In the genomic region with DNA sequence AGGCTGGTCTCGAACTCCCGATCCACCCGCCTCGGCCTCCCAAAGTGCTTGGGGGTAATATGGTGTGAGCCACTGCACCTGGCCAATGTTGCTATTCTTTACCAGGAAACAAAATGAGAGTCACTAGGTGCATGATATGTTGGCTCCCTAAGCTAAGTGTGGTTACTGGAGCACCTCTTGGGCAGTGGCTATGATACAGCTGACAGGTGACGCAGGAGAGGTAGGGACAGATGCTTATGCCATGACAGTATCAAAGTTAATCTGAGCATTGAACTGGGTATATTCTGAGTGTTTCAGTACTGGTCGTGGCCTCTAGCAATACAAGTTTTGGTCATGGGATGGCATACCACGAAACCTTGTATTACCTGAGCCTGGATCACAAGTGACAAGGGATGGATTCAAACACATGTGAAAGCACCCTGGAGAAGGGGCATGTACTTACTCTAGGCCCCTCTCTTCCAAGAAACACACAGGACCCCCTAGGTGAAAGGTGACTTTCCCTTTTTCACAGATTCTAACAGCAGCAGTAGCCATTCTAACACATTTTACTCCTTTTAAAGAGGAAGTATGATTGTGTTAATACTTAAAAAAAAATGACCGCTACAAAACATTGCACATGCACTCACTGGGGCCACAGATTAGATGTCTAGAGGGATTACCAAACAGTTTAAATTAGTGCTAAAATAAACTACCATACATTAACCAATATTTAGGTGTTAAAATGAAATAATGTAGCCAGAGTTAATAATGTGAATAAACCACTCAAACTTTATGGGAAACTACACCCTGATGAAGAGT, we compare ENCODE assay signal across 14 cellular contexts.
DNase-seq lines count a peak whose midpoint lies in the region; ATAC-seq and TF ChIP-seq lines count a peak whose summit lies in the region.
"Had no signal": no experiment of that assay in that cellular context is flagged by ENCODE, and none has a peak within 500 bp of the region (broad histone marks: within the 10 kb centered on the region; RNA-seq: fewer than 3 reads in every experiment).

No MANE protein-coding gene starts in this region.

- intact Hi-C loops in heart left ventricle (cut with DNase I): no loop called here

- no peaks in the 10 kb centered on the region for H3K27me3 Mint-ChIP-seq in H9 (ENCODE audit: low read depth)
- H3K27me3 Mint-ChIP-seq: activated B cell treated with CpG ODN at 0.5 μM for 24 hours had no signal

- no peak overlapping the region for H3K23ac ChIP-seq in H9 (ENCODE audit: insufficient read length, low read depth, low read length)

- no peak overlapping the region for H2BK5ac ChIP-seq in H9 (ENCODE audit: insufficient read length, low read length)

- H4K91ac ChIP-seq in H9 (ENCODE audit: insufficient read length, low read depth, low read length): no peak overlapping the region

- H3K9ac ChIP-seq in H9 (ENCODE audit: extremely low read depth, insufficient read length, low read length) (no peak overlapping the region), adipocyte (ENCODE audit: low read length) (no peak overlapping the region), mucosa of rectum (ENCODE audit: low read depth in 1 of 2, low read length in 2 of 2) (no peak overlapping the region)

- no peaks in the 10 kb centered on the region for H3K23me2 ChIP-seq in H9 (ENCODE audit: insufficient read length, low read depth, low read length, poor library complexity, severe bottlenecking)

- H3K27me3 ChIP-seq in ACC112 (ENCODE audit: insufficient read depth, low read length): no peaks in the 10 kb centered on the region
- H3K27me3 ChIP-seq in H9 (ENCODE audit: insufficient read depth, low read length): no peaks in the 10 kb centered on the region
- H3K27me3 ChIP-seq in adipocyte (replicated peaks; ENCODE audit: control insufficient read depth, insufficient read depth, low read length): no peaks in the 10 kb centered on the region
- no peaks in the 10 kb centered on the region for H3K27me3 ChIP-seq in mucosa of rectum (ENCODE audit: control insufficient read depth in 2 of 2, insufficient read depth in 2 of 2, low read length in 2 of 2)
- H3K27me3 ChIP-seq in heart left ventricle: no peaks in the 10 kb centered on the region
- H3K27me3 ChIP-seq: ascending aorta had no signal

- H3K79me2 ChIP-seq in ACC112 (ENCODE audit: control insufficient read depth, insufficient read depth, low read length, unreplicated experiment) (peaks cover 63% of the 10 kb centered on the region), H9 (ENCODE audit: insufficient read depth, low read length) (peaks cover 46% of the 10 kb centered on the region)

- TF ChIP-seq POLR2A in heart left ventricle (IDR thresholded peaks at IDR 0.05): no peak

- DNase-seq in H9 (no peak), adipocyte (ENCODE audit: low read depth) (no peak), ureter (ENCODE audit: low spot score) (no peak), NCI-H1092 treated with DMSO at 0.1 percent for 48 hours (lab: John Stamatoyannopoulos, UW) (no peak), heart left ventricle (no peak)
- no peak for DNase-seq in central memory CD4-positive, alpha-beta T cell
- DNase-seq: activated B cell treated with CpG ODN at 0.5 μM for 24 hours; effector memory CD4-positive, alpha-beta T cell; glutamatergic neuron; NCI-H1436; occipital lobe had no signal

- H3K56ac ChIP-seq in H9 (ENCODE audit: insufficient read length, low read depth, low read length): no peak overlapping the region

- no peak overlapping the region for H2BK12ac ChIP-seq in H9 (ENCODE audit: insufficient read length, low read depth, low read length)

- ATAC-seq in heart left ventricle: no peak

- H4K20me1 ChIP-seq in H9 (ENCODE audit: control insufficient read depth, insufficient read depth, insufficient read length): no peaks in the 10 kb centered on the region

- H4K5ac ChIP-seq in H9 (ENCODE audit: insufficient read length, low read depth, low read length): no peak overlapping the region

- no peak overlapping the region for H3K4me3 Mint-ChIP-seq in H9
- H3K4me3 Mint-ChIP-seq: activated B cell treated with CpG ODN at 0.5 μM for 24 hours had no signal

- no peak overlapping the region for H2BK15ac ChIP-seq in H9 (ENCODE audit: low read depth, low read length)

- H3K36me3 Mint-ChIP-seq in H9 (ENCODE audit: insufficient read depth in 1 of 3, low read depth in 3 of 3): peaks cover 8 to 9% (median 8%) of the 10 kb centered on the region in 3 experiments; a peak in 6 of 7 replicates

- H3K4me3 ChIP-seq in ACC112 (ENCODE audit: low read depth, low read length): no peak overlapping the region
- H3K4me3 ChIP-seq in adipocyte (ENCODE audit: low read length): peak overlapping the region; percentile 16
- no peak overlapping the region for H3K4me3 ChIP-seq in mucosa of rectum (ENCODE audit: low read length in 2 of 2)
- H3K4me3 ChIP-seq in heart left ventricle: no peak overlapping the region
- H3K4me3 ChIP-seq: ascending aorta had no signal

- no peak overlapping the region for H2BK20ac ChIP-seq in H9 (ENCODE audit: low read depth, low read length, poor library complexity, severe bottlenecking)

- no peak for TF ChIP-seq CTCF in H9 (conservative IDR thresholded peaks at IDR 0.05)
- no peak for TF ChIP-seq CTCF in heart left ventricle (IDR thresholded peaks at IDR 0.05)

- H3K9me3 ChIP-seq in H9 (ENCODE audit: control insufficient read depth, low read depth, low read length) (no peaks in the 10 kb centered on the region), adipocyte (ENCODE audit: control insufficient read depth, low read length) (no peaks in the 10 kb centered on the region), mucosa of rectum (ENCODE audit: control insufficient read depth in 2 of 2, low read length in 2 of 2) (no peaks in the 10 kb centered on the region), heart left ventricle (no peaks in the 10 kb centered on the region)
- H3K9me3 ChIP-seq: ascending aorta had no signal

- WGBS in H9 (ENCODE audit: extremely low coverage, insufficient read length, low lambda C conversion rate): no CpG with 5 or more reads among the region's 8 CpGs
- 95 to 97% (median 96%) methylated on average over 8 of the region's 8 CpGs for WGBS in heart left ventricle, 4 donors

- peak overlapping the region; percentile 23; the same call in 1 of the 2 replicates for H3K27ac ChIP-seq in ACC112 (ENCODE audit: low read depth, low read length)
- H3K27ac ChIP-seq in H9 (ENCODE audit: insufficient read length, low read depth, low read length): no peak overlapping the region
- peak overlapping the region; percentile 19 to 34 for H3K27ac ChIP-seq in mucosa of rectum (ENCODE audit: low read depth in 2 of 2, low read length in 2 of 2)
- H3K27ac ChIP-seq in heart left ventricle: no peak overlapping the region
- H3K27ac ChIP-seq: ascending aorta had no signal

- peaks cover 10% of the 10 kb centered on the region for H3K36me3 ChIP-seq in ACC112 (ENCODE audit: insufficient read depth, low read length)
- H3K36me3 ChIP-seq in adipocyte (ENCODE audit: control insufficient read depth, insufficient read depth, low read length, severe bottlenecking): peaks cover 16% of the 10 kb centered on the region
- peaks cover 14 to 22% of the 10 kb centered on the region in 2 donors for H3K36me3 ChIP-seq in mucosa of rectum (ENCODE audit: control insufficient read depth in 2 of 2, insufficient read depth in 2 of 2, low read length in 2 of 2)
- H3K36me3 ChIP-seq in heart left ventricle: peaks cover 0 to 33% (median 17%) of the 10 kb centered on the region in 9 donors

- H3K4me2 ChIP-seq in H9 (ENCODE audit: insufficient read depth, insufficient read length, low read length): no peak overlapping the region

- H3K18ac ChIP-seq in H9 (ENCODE audit: insufficient read length, low read depth, low read length): no peak overlapping the region

- peaks cover 12% of the 10 kb centered on the region for H3K79me1 ChIP-seq in H9 (ENCODE audit: insufficient read depth, low read depth, low read length, poor library complexity, severe bottlenecking)

- no peak overlapping the region for H2AK5ac ChIP-seq in H9 (ENCODE audit: insufficient read length, low read length)

- no peak overlapping the region for H3K4ac ChIP-seq in H9 (ENCODE audit: low read depth, low read length)

- no peak overlapping the region for H4K8ac ChIP-seq in H9 (replicated peaks; ENCODE audit: insufficient read length, low read depth, low read length)

- no peaks in the 10 kb centered on the region for H3K9me3 Mint-ChIP-seq in H9
- H3K9me3 Mint-ChIP-seq: activated B cell treated with CpG ODN at 0.5 μM for 24 hours had no signal

- no peak overlapping the region for H2BK120ac ChIP-seq in H9 (ENCODE audit: low read depth, low read length, poor library complexity, severe bottlenecking)

- H2AFZ ChIP-seq in ACC112 (ENCODE audit: low read length, unreplicated experiment) (no peak overlapping the region), H9 (ENCODE audit: low read length) (no peak overlapping the region)

- no peak overlapping the region for H3K14ac ChIP-seq in H9 (ENCODE audit: insufficient read depth, low read length)

- H3K4me1 Mint-ChIP-seq in H9: peaks cover 73 to 81% of the 10 kb centered on the region in 2 experiments

- H3K27ac Mint-ChIP-seq in H9: peak overlapping the region; percentile 29 to 85 (median 45); a peak in 5 of 7 replicates
- H3K27ac Mint-ChIP-seq: activated B cell treated with CpG ODN at 0.5 μM for 24 hours had no signal

- H3T11ph ChIP-seq in H9 (ENCODE audit: low read length): no peak overlapping the region

- H3K4me1 ChIP-seq in ACC112 (ENCODE audit: control insufficient read depth, insufficient read depth, low read length, unreplicated experiment) (peaks cover 15% of the 10 kb centered on the region), H9 (ENCODE audit: insufficient read depth, low read length) (peaks cover 42% of the 10 kb centered on the region; the same call in 1 of the 2 replicates), adipocyte (ENCODE audit: control insufficient read depth, insufficient read depth, low read length) (peaks cover 21% of the 10 kb centered on the region), mucosa of rectum (ENCODE audit: control insufficient read depth in 2 of 2, insufficient read depth in 2 of 2, low read length in 2 of 2) (peaks cover 19 to 34% of the 10 kb centered on the region in 2 donors), heart left ventricle (peaks cover 0 to 58% (median 31%) of the 10 kb centered on the region in 12 donors)

Comparison
In these comparisons a context has a peak if more than half of its experiments do, and no peak if none do; other contexts are left out.
1. H3K27ac ChIP-seq: peak in ACC112 (single experiment) and mucosa of rectum (2 of 2); none in H9 (single experiment) and heart left ventricle (0 of 12).